1 cellular context compared by ENCODE assay signal in genomic region chr1:43267818-43268425, GRCh38.
TF ChIP-seq lines count a peak whose summit lies in the region.

No MANE protein-coding gene starts in this region.

TF ChIP-seq in IMR-90, 13 proteins besides CTCF, POLR2A, EP300 and RAD21:
- TF ChIP-seq BHLHE40 (IDR thresholded peaks at IDR 0.05; ENCODE audit: low read depth, low read length) = no peak
